1 cellular context compared by ENCODE assay signal in the genomic region with DNA sequence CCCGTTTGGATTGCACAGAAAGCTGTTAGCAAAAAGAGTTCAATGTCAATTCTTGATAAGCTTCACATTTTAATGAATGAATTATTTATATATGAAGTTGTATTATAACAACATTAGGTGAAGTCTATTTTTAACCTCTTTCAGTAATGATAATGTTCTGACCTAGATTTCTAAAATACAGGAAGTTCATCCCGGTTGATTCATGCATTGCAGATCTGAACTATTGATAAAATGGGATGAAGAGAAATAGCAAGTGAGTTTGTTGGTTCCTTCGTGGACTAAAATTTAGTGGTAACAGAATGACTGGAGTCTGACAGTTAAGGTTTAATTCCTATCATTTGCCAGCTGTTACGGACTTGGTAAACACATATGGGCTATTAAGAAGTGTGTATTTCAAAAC.
A peak's percentile ranks its signal among the peaks of the same experiment; 100 is the strongest.
TF ChIP-seq lines count a peak whose summit lies in the region.

No MANE protein-coding gene starts in this region.

TF ChIP-seq in endothelial cell of umbilical vein, 7 proteins besides CTCF, POLR2A, EP300 and RAD21:
- TF ChIP-seq POLR2AphosphoS5 (IDR thresholded peaks at IDR 0.05; ENCODE audit: insufficient read depth, low read depth, low read length) = no peak
- TF ChIP-seq JUN (IDR thresholded peaks at IDR 0.05; ENCODE audit: borderline replicate concordance, insufficient read depth, insufficient read length, low read depth) = no peak
- peak; percentile 68 for TF ChIP-seq GATA2 (IDR thresholded peaks at IDR 0.05; ENCODE audit: insufficient read depth, insufficient read length, low read depth, low read length)
TF ChIP-seq in endothelial cell of umbilical vein: peak in this region for 1.
